In genomic region chr9:65386191-65386590, GRCh38 we compare ENCODE assay signal across 7 cellular contexts.
DNase-seq lines count a peak whose midpoint lies in the region; FAIRE-seq and TF ChIP-seq lines count a peak whose summit lies in the region.
"Not testable (repeated sequence)": the region's sequence is repeated elsewhere in the genome, so short reads cannot be mapped to it uniquely, and the experiment has no call there.

No MANE protein-coding gene starts in this region.

- H4K20me1 ChIP-seq in GM23248 (ENCODE audit: insufficient read depth); OCI-LY3 (ENCODE audit: insufficient read depth, low read length): not testable (repeated sequence)

- not testable (repeated sequence) for H4K8ac ChIP-seq in mesenchymal stem cell (ENCODE audit: low read length)

- not testable (repeated sequence) for DNase-seq in AG10803 (ENCODE audit: low read depth); bronchial epithelial cell (ENCODE audit: low read depth)
- peak; percentile 5 for DNase-seq in GM23248
- DNase-seq in activated naive CD4-positive, alpha-beta T cell treated with anti-CD3 and anti-CD28 coated beads for 36 hours, result peak; percentile 5
- DNase-seq in mesenchymal stem cell, result peak; percentile 0
- peak; percentile 42 for DNase-seq in sigmoid colon

- H3K27me3 ChIP-seq in GM23248 (replicated peaks; ENCODE audit: insufficient read depth); OCI-LY3 (ENCODE audit: low read depth, low read length); bronchial epithelial cell (ENCODE audit: control insufficient read depth, insufficient read depth, low read length); mesenchymal stem cell (ENCODE audit: control insufficient read depth in 1 of 2, insufficient read depth in 1 of 2, low read length in 2 of 2); sigmoid colon: not testable (repeated sequence)

- H2BK5ac ChIP-seq in mesenchymal stem cell (ENCODE audit: low read depth, low read length, poor library complexity, severe bottlenecking), result not testable (repeated sequence)

- TF ChIP-seq POLR2A in sigmoid colon (IDR thresholded peaks at IDR 0.05), result not testable (repeated sequence)

- H3K4me2 ChIP-seq in GM23248 (ENCODE audit: unreplicated experiment); OCI-LY3 (ENCODE audit: low read length); mesenchymal stem cell (ENCODE audit: low read length, poor library complexity, severe bottlenecking): not testable (repeated sequence)

- not testable (repeated sequence) for H2AFZ ChIP-seq in GM23248; OCI-LY3 (ENCODE audit: low read depth, low read length); mesenchymal stem cell (ENCODE audit: low read depth, low read length)

- FAIRE-seq in bronchial epithelial cell (lab: Jason Lieb, UNC), result not testable (repeated sequence)

- not testable (repeated sequence) for H3K79me2 ChIP-seq in GM23248 (ENCODE audit: insufficient read depth); OCI-LY3 (ENCODE audit: low read length)

- not testable (repeated sequence) for H3K79me1 ChIP-seq in mesenchymal stem cell (replicated peaks; ENCODE audit: low read length, poor library complexity, severe bottlenecking)

- not testable (repeated sequence) for H3K4me1 ChIP-seq in GM23248 (ENCODE audit: insufficient read depth); OCI-LY3 (ENCODE audit: low read length); mesenchymal stem cell (ENCODE audit: control insufficient read depth, insufficient read depth, low read depth, low read length); sigmoid colon

- not testable (repeated sequence) for H3K36me3 ChIP-seq in GM23248 (ENCODE audit: low read depth); OCI-LY3 (replicated peaks; ENCODE audit: low read depth, low read length); bronchial epithelial cell (ENCODE audit: control insufficient read depth, insufficient read depth, low read length); mesenchymal stem cell (ENCODE audit: control insufficient read depth in 1 of 2, insufficient read depth in 2 of 2, low read depth in 1 of 2, low read length in 2 of 2); sigmoid colon

- not testable (repeated sequence) for H3K9me3 ChIP-seq in GM23248 (ENCODE audit: low read depth); OCI-LY3 (ENCODE audit: insufficient read depth, low read length); mesenchymal stem cell (ENCODE audit: control insufficient read depth, low read length); sigmoid colon

- H3K14ac ChIP-seq in mesenchymal stem cell (ENCODE audit: low read length in 2 of 2), result not testable (repeated sequence)

- H3K4me3 ChIP-seq in AG10803 (ENCODE audit: low read length) (peak overlapping the region; percentile 41), OCI-LY3 (ENCODE audit: low read length) (peak overlapping the region; percentile 47), bronchial epithelial cell (ENCODE audit: low read depth, low read length) (peak overlapping the region; percentile 24), mesenchymal stem cell (ENCODE audit: insufficient read depth in 1 of 2, low read depth in 1 of 2, low read length in 2 of 2) (peak overlapping the region in 1 of 2 experiments; percentile 36)
- H3K4me3 ChIP-seq in GM23248, sigmoid colon: not testable (repeated sequence)

- not testable (repeated sequence) for H3K4me3 Mint-ChIP-seq in activated naive CD4-positive, alpha-beta T cell treated with anti-CD3 and anti-CD28 coated beads for 36 hours

- H3K4ac ChIP-seq in mesenchymal stem cell (ENCODE audit: low read depth in 1 of 2, low read length in 2 of 2), result not testable (repeated sequence)

- not testable (repeated sequence) for H3K9me2 ChIP-seq in GM23248 (ENCODE audit: insufficient read depth)

- not testable (repeated sequence) for TF ChIP-seq EP300 in sigmoid colon (IDR thresholded peaks at IDR 0.05)

- not testable (repeated sequence) for H2AK5ac ChIP-seq in mesenchymal stem cell (ENCODE audit: low read length, severe bottlenecking)

- H3F3A ChIP-seq in GM23248 (ENCODE audit: insufficient read depth), result not testable (repeated sequence)

- not testable (repeated sequence) for H4K91ac ChIP-seq in mesenchymal stem cell (ENCODE audit: low read length)

- not testable (repeated sequence) for H3K4me1 Mint-ChIP-seq in activated naive CD4-positive, alpha-beta T cell treated with anti-CD3 and anti-CD28 coated beads for 36 hours (ENCODE audit: low read depth)

- in situ Hi-C loops in GM23248 (cut with MboI), result not testable (repeated sequence)

- intact Hi-C loops in activated naive CD4-positive, alpha-beta T cell treated with anti-CD3 and anti-CD28 coated beads for 36 hours (cut with micrococcal nuclease); sigmoid colon (cut with DNase I): not testable (repeated sequence)

- H2BK120ac ChIP-seq in mesenchymal stem cell (ENCODE audit: low read depth, low read length), result not testable (repeated sequence)

- not testable (repeated sequence) for H3K9ac ChIP-seq in GM23248; OCI-LY3 (ENCODE audit: low read length); mesenchymal stem cell (ENCODE audit: low read length)

- TF ChIP-seq CTCF in AG10803 (conservative IDR thresholded peaks at IDR 0.05; ENCODE audit: low read length); OCI-LY3 (IDR thresholded peaks at IDR 0.05; ENCODE audit: low read depth, low read length); bronchial epithelial cell (IDR thresholded peaks at IDR 0.05; ENCODE audit: insufficient read depth, low read length, severe bottlenecking); sigmoid colon (IDR thresholded peaks at IDR 0.05): not testable (repeated sequence)

- not testable (repeated sequence) for H2BK12ac ChIP-seq in mesenchymal stem cell (ENCODE audit: low read length in 2 of 2)

- not testable (repeated sequence) for H3K27ac ChIP-seq in GM23248; OCI-LY3 (ENCODE audit: low read length); mesenchymal stem cell (ENCODE audit: low read length, poor library complexity, severe bottlenecking); sigmoid colon

- CTCF ChIA-PET in activated naive CD4-positive, alpha-beta T cell treated with anti-CD3 and anti-CD28 coated beads for 36 hours (lab: Charles Lee), result not testable (repeated sequence)

- H3K23ac ChIP-seq in mesenchymal stem cell (ENCODE audit: low read length in 2 of 2), result not testable (repeated sequence)

- not testable (repeated sequence) for H3K36me3 Mint-ChIP-seq in activated naive CD4-positive, alpha-beta T cell treated with anti-CD3 and anti-CD28 coated beads for 36 hours (ENCODE audit: low read depth)

- 25 to 29% methylated on average over 18 of the region's 18 CpGs for WGBS in GM23248 (ENCODE audit: low coverage in 1 of 2, low lambda C conversion rate in 2 of 2, missing lambda C conversion rate in 2 of 2), 2 experiments
- WGBS in mesenchymal stem cell, result 74% methylated on average over 13 of the region's 18 CpGs
- 69 to 83% methylated on average over 18 of the region's 18 CpGs for WGBS in sigmoid colon, 2 donors

- not testable (repeated sequence) for H3K18ac ChIP-seq in mesenchymal stem cell (ENCODE audit: low read depth in 1 of 2, low read length in 2 of 2)

- not testable (repeated sequence) for H3K27me3 Mint-ChIP-seq in activated naive CD4-positive, alpha-beta T cell treated with anti-CD3 and anti-CD28 coated beads for 36 hours (ENCODE audit: low read depth)

- H3K27ac Mint-ChIP-seq in activated naive CD4-positive, alpha-beta T cell treated with anti-CD3 and anti-CD28 coated beads for 36 hours, result not testable (repeated sequence)

- not testable (repeated sequence) for H2BK15ac ChIP-seq in mesenchymal stem cell (ENCODE audit: low read depth, poor library complexity, severe bottlenecking)

- peaks cover 11% of the 10 kb centered on the region for H3K9me3 Mint-ChIP-seq in activated naive CD4-positive, alpha-beta T cell treated with anti-CD3 and anti-CD28 coated beads for 36 hours
